14 cellular contexts compared by ENCODE assay signal in genomic region chr4:153346563-153346962, GRCh38. TPM values are rescaled to one million over a fixed set of nuclear protein-coding genes. Genes with fewer than 3 reads are reported as not detected.
DNase-seq lines count a peak whose midpoint lies in the region; ATAC-seq and TF ChIP-seq lines count a peak whose summit lies in the region.
"Had no signal": no experiment of that assay in that cellular context is flagged by ENCODE, and none has a peak within 500 bp of the region (broad histone marks: within the 10 kb centered on the region; RNA-seq: fewer than 3 reads in every experiment).

No MANE protein-coding gene starts in this region.

- TF ChIP-seq CTCF in CD4-positive, alpha-beta T cell (IDR thresholded peaks at IDR 0.05): no peak
- TF ChIP-seq CTCF in HFF-Myc (IDR thresholded peaks at IDR 0.05; ENCODE audit: low read depth, low read length, missing control alignments) (peak; percentile 24), body of pancreas (IDR thresholded peaks at IDR 0.05) (no peak)

- peaks cover 20% of the 10 kb centered on the region for H3K4me1 ChIP-seq in body of pancreas
- H3K4me1 ChIP-seq: vagina had no signal

- no peak for TF ChIP-seq POLR2A in body of pancreas (IDR thresholded peaks at IDR 0.05)

- no peak overlapping the region for H3K27ac Mint-ChIP-seq in CD4-positive, alpha-beta T cell
- no peak overlapping the region for H3K27ac Mint-ChIP-seq in activated naive CD8-positive, alpha-beta T cell treated with anti-CD3 and anti-CD28 coated beads for 36 hours
- H3K27ac Mint-ChIP-seq in activated CD4-positive, alpha-beta memory T cell treated with anti-CD3 and anti-CD28 coated beads for 36 hours: no peak overlapping the region

- CTCF ChIA-PET in CD4-positive, alpha-beta T cell (lab: Charles Lee): interaction anchor here (0.7 to 3.6 kb wide), 3 partner anchors 17 to 227 kb away, joined by 3 to 15 read pairs (median 13); no protein-coding TSS in a partner anchor
- CTCF ChIA-PET in activated CD4-positive, alpha-beta memory T cell treated with anti-CD3 and anti-CD28 coated beads for 36 hours (lab: Charles Lee): interaction anchor here (0.7 to 6.4 kb wide), 10 partner anchors 86 to 403 kb away, joined by 3 to 43 read pairs (median 13); no protein-coding TSS in a partner anchor

- peaks cover 7% of the 10 kb centered on the region for H3K27me3 Mint-ChIP-seq in CD4-positive, alpha-beta T cell
- peaks cover 4% of the 10 kb centered on the region for H3K27me3 Mint-ChIP-seq in activated naive CD8-positive, alpha-beta T cell treated with anti-CD3 and anti-CD28 coated beads for 36 hours
- no peaks in the 10 kb centered on the region for H3K27me3 Mint-ChIP-seq in activated CD4-positive, alpha-beta memory T cell treated with anti-CD3 and anti-CD28 coated beads for 36 hours

- intact Hi-C loops in CD4-positive, alpha-beta T cell (cut with DNase I, micrococcal nuclease): no loop called here
- intact Hi-C loops in body of pancreas (cut with DNase I): loop anchor here (10.0 kb wide), 1 partner anchor 228 kb away; no protein-coding TSS in a partner anchor
- intact Hi-C loops in activated CD4-positive, alpha-beta memory T cell treated with anti-CD3 and anti-CD28 coated beads for 36 hours (cut with micrococcal nuclease): no loop called here

- H3K36me3 ChIP-seq in body of pancreas (replicated peaks in 1 of 2; ENCODE audit: insufficient read depth in 1 of 2, low read depth in 2 of 2): no peaks in the 10 kb centered on the region
- H3K36me3 ChIP-seq: vagina had no signal

- no peak for DNase-seq in CD4-positive, alpha-beta T cell
- no peak for DNase-seq in HFF-Myc (ENCODE audit: extremely low read depth, low read depth)
- DNase-seq in activated naive CD8-positive, alpha-beta T cell treated with anti-CD3 and anti-CD28 coated beads for 36 hours: no peak
- peak; percentile 17 for DNase-seq in iPS-NIHi7 (ENCODE audit: extremely low spot score)
- DNase-seq in body of pancreas: no peak
- no peak for DNase-seq in activated CD8-positive, alpha-beta memory T cell treated with anti-CD3 and anti-CD28 coated beads, Interleukin-2, amount 50 U/mL, for 4 hours
- no peak for DNase-seq in activated CD4-positive, alpha-beta memory T cell treated with anti-CD3 and anti-CD28 coated beads for 36 hours
- DNase-seq: amniotic stem cell, EL, KBM-7, NCI-H345 had no signal

- peaks cover 13% of the 10 kb centered on the region for H3K4me1 Mint-ChIP-seq in CD4-positive, alpha-beta T cell (ENCODE audit: low read depth)
- peaks cover 10% of the 10 kb centered on the region for H3K4me1 Mint-ChIP-seq in activated naive CD8-positive, alpha-beta T cell treated with anti-CD3 and anti-CD28 coated beads for 36 hours
- peaks cover 28% of the 10 kb centered on the region for H3K4me1 Mint-ChIP-seq in activated CD4-positive, alpha-beta memory T cell treated with anti-CD3 and anti-CD28 coated beads for 36 hours (ENCODE audit: low read depth)

- H3K27me3 ChIP-seq in CD4-positive, alpha-beta T cell (ENCODE audit: control insufficient read depth, insufficient read depth, low read length): no peaks in the 10 kb centered on the region
- peaks cover 0 to 3% of the 10 kb centered on the region in 2 donors for H3K27me3 ChIP-seq in body of pancreas
- H3K27me3 ChIP-seq: vagina had no signal

- no peak for ATAC-seq in CD4-positive, alpha-beta T cell (ENCODE audit: poor library complexity)
- ATAC-seq in HG03175 (IDR thresholded peaks at IDR 0.05; ENCODE audit: unreplicated experiment): no peak
- no peak for ATAC-seq in body of pancreas

- no peaks in the 10 kb centered on the region for H3K9me3 Mint-ChIP-seq in CD4-positive, alpha-beta T cell
- no peaks in the 10 kb centered on the region for H3K9me3 Mint-ChIP-seq in activated naive CD8-positive, alpha-beta T cell treated with anti-CD3 and anti-CD28 coated beads for 36 hours
- H3K9me3 Mint-ChIP-seq in activated CD4-positive, alpha-beta memory T cell treated with anti-CD3 and anti-CD28 coated beads for 36 hours: no peaks in the 10 kb centered on the region

- peak overlapping the region; percentile 12 for H3K4me3 Mint-ChIP-seq in CD4-positive, alpha-beta T cell
- peak overlapping the region; percentile 18 for H3K4me3 Mint-ChIP-seq in activated naive CD8-positive, alpha-beta T cell treated with anti-CD3 and anti-CD28 coated beads for 36 hours
- no peak overlapping the region for H3K4me3 Mint-ChIP-seq in activated CD4-positive, alpha-beta memory T cell treated with anti-CD3 and anti-CD28 coated beads for 36 hours

- H3K4me3 ChIP-seq in HFF-Myc (replicated peaks; ENCODE audit: low read depth, low read length) (peak overlapping the region; percentile 84; the same call in 1 of the 2 replicates), body of pancreas (no peak overlapping the region)
- H3K4me3 ChIP-seq: skin epidermis, vagina had no signal

- H3K27ac ChIP-seq in CD4-positive, alpha-beta T cell (ENCODE audit: low read depth, low read length): no peak overlapping the region
- no peak overlapping the region for H3K27ac ChIP-seq in body of pancreas
- H3K27ac ChIP-seq: skin epidermis, vagina had no signal

- 78 to 79% methylated on average over 5 of the region's 5 CpGs for WGBS in body of pancreas, 2 donors

- H3K36me3 Mint-ChIP-seq in CD4-positive, alpha-beta T cell (ENCODE audit: low read depth): no peaks in the 10 kb centered on the region
- peaks cover 22% of the 10 kb centered on the region for H3K36me3 Mint-ChIP-seq in activated naive CD8-positive, alpha-beta T cell treated with anti-CD3 and anti-CD28 coated beads for 36 hours
- H3K36me3 Mint-ChIP-seq in activated CD4-positive, alpha-beta memory T cell treated with anti-CD3 and anti-CD28 coated beads for 36 hours: peaks cover 3% of the 10 kb centered on the region

- POLR2A ChIA-PET in CD4-positive, alpha-beta T cell (lab: Charles Lee): interaction anchor here (1.2 to 3.8 kb wide), 7 partner anchors 17 to 227 kb away, joined by 3 to 30 read pairs (median 9); partner anchors contain the start of gene TMEM131L
- POLR2A ChIA-PET in activated CD4-positive, alpha-beta memory T cell treated with anti-CD3 and anti-CD28 coated beads for 36 hours (lab: Charles Lee): interaction anchor here (0.8 to 1.6 kb wide), 4 partner anchors 25 to 228 kb away, joined by 3 to 5 read pairs (median 4); no protein-coding TSS in a partner anchor

- H3K9me3 ChIP-seq in CD4-positive, alpha-beta T cell (ENCODE audit: control insufficient read depth, low read length): no peaks in the 10 kb centered on the region
- no peaks in the 10 kb centered on the region for H3K9me3 ChIP-seq in body of pancreas
- H3K9me3 ChIP-seq: vagina had no signal

RNA-seq across cellular contexts. Expression of gene MND1, which starts 2.1 kb away (rescaled TPM):
- total RNA-seq in CD4-positive, alpha-beta T cell: under 1 TPM in 1 of 2 experiments, not detected in 1; 0.42 TPM
- 10 to 100 TPM; 42.8 to 45.3 TPM for total RNA-seq in activated naive CD8-positive, alpha-beta T cell treated with anti-CD3 and anti-CD28 coated beads for 36 hours
- total RNA-seq in body of pancreas: 1 to 10 TPM in 1 of 2 donors, not detected in 1; 1.0 TPM
- total RNA-seq in activated CD4-positive, alpha-beta memory T cell treated with anti-CD3 and anti-CD28 coated beads for 36 hours: 10 to 100 TPM; 32.0 to 36.1 TPM
- total RNA-seq: vagina had no signal

Comparison
In these comparisons a context has a peak if more than half of its experiments do, and no peak if none do; other contexts are left out.
1. RNA of gene MND1, which starts 2.1 kb away (total RNA-seq): 42.8 to 45.3 TPM in activated naive CD8-positive, alpha-beta T cell treated with anti-CD3 and anti-CD28 coated beads for 36 hours and 32.0 to 36.1 TPM in activated CD4-positive, alpha-beta memory T cell treated with anti-CD3 and anti-CD28 coated beads for 36 hours; 1.0 TPM in body of pancreas and 0.42 TPM in CD4-positive, alpha-beta T cell; every median in the first group is over 10 times any median in the second.